ENCODE assay signal across 2 cellular contexts in genomic region chr6:107318100-107318736, GRCh38.
A peak's percentile ranks its signal among the peaks of the same experiment; 100 is the strongest.
TF ChIP-seq lines count a peak whose summit lies in the region.

No MANE protein-coding gene starts in this region.

TF ChIP-seq in IMR-90, 13 proteins besides CTCF, POLR2A, EP300 and RAD21:
- TF ChIP-seq, protein P1, sequence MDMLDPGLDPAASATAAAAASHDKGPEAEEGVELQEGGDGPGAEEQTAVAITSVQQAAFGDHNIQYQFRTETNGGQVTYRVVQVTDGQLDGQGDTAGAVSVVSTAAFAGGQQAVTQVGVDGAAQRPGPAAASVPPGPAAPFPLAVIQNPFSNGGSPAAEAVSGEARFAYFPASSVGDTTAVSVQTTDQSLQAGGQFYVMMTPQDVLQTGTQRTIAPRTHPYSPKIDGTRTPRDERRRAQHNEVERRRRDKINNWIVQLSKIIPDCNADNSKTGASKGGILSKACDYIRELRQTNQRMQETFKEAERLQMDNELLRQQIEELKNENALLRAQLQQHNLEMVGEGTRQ (IDR thresholded peaks at IDR 0.05; ENCODE audit: low read depth, low read length): no peak
- TF ChIP-seq RCOR1 (IDR thresholded peaks at IDR 0.05; ENCODE audit: insufficient replicate concordance, low read length) (no peak), ELK1 (IDR thresholded peaks at IDR 0.05; ENCODE audit: borderline replicate concordance, low read depth, low read length) (no peak), SMC3 (IDR thresholded peaks at IDR 0.05; ENCODE audit: low read depth, low read length) (peak; percentile 70)

TF ChIP-seq in K562, 482 proteins besides CTCF, POLR2A, EP300 and RAD21 (continued from another document):
- TF ChIP-seq, protein P2, sequence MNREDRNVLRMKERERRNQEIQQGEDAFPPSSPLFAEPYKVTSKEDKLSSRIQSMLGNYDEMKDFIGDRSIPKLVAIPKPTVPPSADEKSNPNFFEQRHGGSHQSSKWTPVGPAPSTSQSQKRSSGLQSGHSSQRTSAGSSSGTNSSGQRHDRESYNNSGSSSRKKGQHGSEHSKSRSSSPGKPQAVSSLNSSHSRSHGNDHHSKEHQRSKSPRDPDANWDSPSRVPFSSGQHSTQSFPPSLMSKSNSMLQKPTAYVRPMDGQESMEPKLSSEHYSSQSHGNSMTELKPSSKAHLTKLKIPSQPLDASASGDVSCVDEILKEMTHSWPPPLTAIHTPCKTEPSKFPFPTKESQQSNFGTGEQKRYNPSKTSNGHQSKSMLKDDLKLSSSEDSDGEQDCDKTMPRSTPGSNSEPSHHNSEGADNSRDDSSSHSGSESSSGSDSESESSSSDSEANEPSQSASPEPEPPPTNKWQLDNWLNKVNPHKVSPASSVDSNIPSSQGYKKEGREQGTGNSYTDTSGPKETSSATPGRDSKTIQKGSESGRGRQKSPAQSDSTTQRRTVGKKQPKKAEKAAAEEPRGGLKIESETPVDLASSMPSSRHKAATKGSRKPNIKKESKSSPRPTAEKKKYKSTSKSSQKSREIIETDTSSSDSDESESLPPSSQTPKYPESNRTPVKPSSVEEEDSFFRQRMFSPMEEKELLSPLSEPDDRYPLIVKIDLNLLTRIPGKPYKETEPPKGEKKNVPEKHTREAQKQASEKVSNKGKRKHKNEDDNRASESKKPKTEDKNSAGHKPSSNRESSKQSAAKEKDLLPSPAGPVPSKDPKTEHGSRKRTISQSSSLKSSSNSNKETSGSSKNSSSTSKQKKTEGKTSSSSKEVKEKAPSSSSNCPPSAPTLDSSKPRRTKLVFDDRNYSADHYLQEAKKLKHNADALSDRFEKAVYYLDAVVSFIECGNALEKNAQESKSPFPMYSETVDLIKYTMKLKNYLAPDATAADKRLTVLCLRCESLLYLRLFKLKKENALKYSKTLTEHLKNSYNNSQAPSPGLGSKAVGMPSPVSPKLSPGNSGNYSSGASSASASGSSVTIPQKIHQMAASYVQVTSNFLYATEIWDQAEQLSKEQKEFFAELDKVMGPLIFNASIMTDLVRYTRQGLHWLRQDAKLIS (CRISPR knock-in tag; IDR thresholded peaks at IDR 0.05): no peak
- TF ChIP-seq JUND (IDR thresholded peaks at IDR 0.05; ENCODE audit: borderline replicate concordance, low read depth, low read length) (peak; percentile 34; the same call in 1 of the 2 replicates), JUND (tag; IDR thresholded peaks at IDR 0.05; ENCODE audit: borderline replicate concordance, low read depth, low read length) (no peak), MNT (conservative IDR thresholded peaks at IDR 0.05) (0 out of 4 replicates have a peak, but pooled peaks of 1 of the 2 experiments have one; percentile 26), ZSCAN29 (IDR thresholded peaks at IDR 0.05) (peak; percentile 78), HNRNPH1 (optimal IDR thresholded peaks at IDR 0.05; ENCODE audit: low read depth, low read length) (no peak), MLLT1 (IDR thresholded peaks at IDR 0.05) (no peak), EGR1 (conservative IDR thresholded peaks at IDR 0.05) (0 out of 2 replicates have a peak, but pooled peaks have one; percentile 29), TBP (optimal IDR thresholded peaks at IDR 0.05; ENCODE audit: low read depth, low read length) (peak; percentile 13), ZNF217 (CRISPR knock-in tag; IDR thresholded peaks at IDR 0.05) (no peak), SMC3 (conservative IDR thresholded peaks at IDR 0.05; ENCODE audit: insufficient read depth, low read depth, low read length) (peak; percentile 73; the same call in 1 of the 2 replicates), POLR2G (IDR thresholded peaks at IDR 0.05; ENCODE audit: low read depth, low read length) (no peak), MYC (IDR thresholded peaks at IDR 0.05; ENCODE audit: low read depth, low read length) (0 out of 2 replicates have a peak, but pooled peaks have one; percentile 15), MYC (CRISPR knock-in tag; IDR thresholded peaks at IDR 0.05; ENCODE audit: borderline replicate concordance, low read depth) (no peak), CC2D1A (IDR thresholded peaks at IDR 0.05) (peak; percentile 34; the same call in 1 of the 2 replicates), ZBTB49 (CRISPR knock-in tag; IDR thresholded peaks at IDR 0.05; ENCODE audit: borderline replicate concordance) (no peak), KLF16 (IDR thresholded peaks at IDR 0.05) (peak; percentile 46), SPI1 (IDR thresholded peaks at IDR 0.05; ENCODE audit: borderline replicate concordance, low read depth, low read length) (peak; percentile 42; the same call in 1 of the 2 replicates)
- TF ChIP-seq, protein P3, sequence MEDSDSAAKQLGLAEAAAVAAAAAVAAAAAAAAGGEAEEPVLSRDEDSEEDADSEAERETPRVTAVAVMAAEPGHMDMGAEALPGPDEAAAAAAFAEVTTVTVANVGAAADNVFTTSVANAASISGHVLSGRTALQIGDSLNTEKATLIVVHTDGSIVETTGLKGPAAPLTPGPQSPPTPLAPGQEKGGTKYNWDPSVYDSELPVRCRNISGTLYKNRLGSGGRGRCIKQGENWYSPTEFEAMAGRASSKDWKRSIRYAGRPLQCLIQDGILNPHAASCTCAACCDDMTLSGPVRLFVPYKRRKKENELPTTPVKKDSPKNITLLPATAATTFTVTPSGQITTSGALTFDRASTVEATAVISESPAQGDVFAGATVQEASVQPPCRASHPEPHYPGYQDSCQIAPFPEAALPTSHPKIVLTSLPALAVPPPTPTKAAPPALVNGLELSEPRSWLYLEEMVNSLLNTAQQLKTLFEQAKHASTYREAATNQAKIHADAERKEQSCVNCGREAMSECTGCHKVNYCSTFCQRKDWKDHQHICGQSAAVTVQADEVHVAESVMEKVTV (CRISPR knock-in tag; IDR thresholded peaks at IDR 0.05): peak; percentile 65
